Comparison of ENCODE assay signal across 11 cellular contexts in the genomic region with DNA sequence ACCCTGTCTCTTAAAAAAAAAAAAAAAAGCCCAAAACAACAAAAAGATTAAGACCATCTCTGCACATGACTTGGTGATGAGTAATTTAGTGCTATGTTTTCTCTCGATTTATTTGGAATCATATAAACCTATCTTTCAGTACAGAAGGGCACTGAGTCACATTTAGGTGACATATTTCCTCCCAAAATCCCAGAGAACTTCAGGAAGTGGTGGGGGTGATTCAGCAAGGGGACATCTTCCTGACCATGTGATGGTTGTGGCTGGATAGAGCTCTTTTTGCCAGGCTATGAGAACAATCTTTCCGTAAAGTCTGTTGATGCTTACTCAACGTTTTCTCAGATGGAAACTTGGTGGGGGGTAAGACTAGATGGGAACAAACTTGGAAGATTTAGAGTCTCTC. TPM values are rescaled to one million over a fixed set of nuclear protein-coding genes. Genes with fewer than 3 reads are reported as not detected.
DNase-seq lines count a peak whose midpoint lies in the region; ATAC-seq, FAIRE-seq and TF ChIP-seq lines count a peak whose summit lies in the region.
"Had no signal": no experiment of that assay in that cellular context is flagged by ENCODE, and none has a peak within 500 bp of the region (broad histone marks: within the 10 kb centered on the region; RNA-seq: fewer than 3 reads in every experiment).

No MANE protein-coding gene starts in this region.

- H3K36me3 Mint-ChIP-seq in T-cell = peaks cover 11% of the 10 kb centered on the region
- H3K36me3 Mint-ChIP-seq: CD8-positive, alpha-beta memory T cell had no signal

- no peak for TF ChIP-seq POLR2A in HepG2 (IDR thresholded peaks at IDR 0.05; ENCODE audit: insufficient read depth in 1 of 2, low read depth in 2 of 2, low read length in 2 of 2)

- H3K9ac ChIP-seq in HepG2 (ENCODE audit: insufficient read depth, low read depth, low read length) = no peak overlapping the region

- no peak overlapping the region for H3K4me3 ChIP-seq in HepG2 (replicated peaks in 1 of 3; ENCODE audit: insufficient read depth in 1 of 3, low read depth in 2 of 3, low read length in 3 of 3)
- H3K4me3 ChIP-seq: GM12878 had no signal

- CTCF ChIA-PET in HEK293T (lab: Yijun Ruan, JAX) = no interaction called here
- CTCF ChIA-PET in HepG2 (lab: Yijun Ruan, JAX; ENCODE audit: low intra/inter-chr PET ratio, low total read pairs) = no interaction called here
- CTCF ChIA-PET in T-cell (lab: Charles Lee) = no interaction called here

- peaks cover 0 to 3% of the 10 kb centered on the region in 2 donors for H3K27me3 Mint-ChIP-seq in T-cell

- no peak overlapping the region for H3K4me3 Mint-ChIP-seq in T-cell
- H3K4me3 Mint-ChIP-seq: CD8-positive, alpha-beta memory T cell; central memory CD8-positive, alpha-beta T cell had no signal

- no peak overlapping the region for H3K4me2 ChIP-seq in HepG2 (ENCODE audit: low read depth, low read length)

- H3K27ac Mint-ChIP-seq in T-cell = no peak overlapping the region
- H3K27ac Mint-ChIP-seq: CD8-positive, alpha-beta memory T cell had no signal

- BruUV-seq in HepG2 (replicated peaks; lab: Mats Ljungman, UMichigan) = no TSS peak

- 86% methylated on average over 3 of the region's 3 CpGs for WGBS in HepG2 (ENCODE audit: low lambda C conversion rate)

- H3K9me3 Mint-ChIP-seq in T-cell = no peaks in the 10 kb centered on the region
- H3K9me3 Mint-ChIP-seq: CD8-positive, alpha-beta memory T cell; central memory CD8-positive, alpha-beta T cell had no signal

- TF ChIP-seq CTCF in HepG2 (CRISPR knock-in tag; IDR thresholded peaks at IDR 0.05) = no peak

- peaks cover 0 to 7% (median 4%) of the 10 kb centered on the region in 3 donors for H3K4me1 Mint-ChIP-seq in T-cell

- DNase-seq in AG08395 (ENCODE audit: low spot score) (peak; percentile 91), HS-27A (ENCODE audit: low read depth) (peak; percentile 98), astrocyte of the hippocampus (ENCODE audit: low read depth, low spot score) (peak; percentile 77), kidney glomerular epithelial cell (lab: John Stamatoyannopoulos, UW) (peak; percentile 56), HEK293T (ENCODE audit: extremely low spot score) (no peak), HepG2 (ENCODE audit: low spot score) (no peak), T-cell (no peak)
- DNase-seq: CD8-positive, alpha-beta memory T cell had no signal

- H3K79me2 ChIP-seq in HepG2 (ENCODE audit: insufficient read depth, low read length) = no peaks in the 10 kb centered on the region

- H3K36me3 ChIP-seq in HepG2 (replicated peaks in 1 of 2; ENCODE audit: control insufficient read depth in 1 of 2, insufficient read depth in 2 of 2, low read length in 2 of 2) = no peaks in the 10 kb centered on the region; a peak in 1 of 5 replicates

- no peak for TF ChIP-seq RAD21 in HepG2 (CRISPR knock-in tag; IDR thresholded peaks at IDR 0.05)

- no peaks in the 10 kb centered on the region for H4K20me1 ChIP-seq in HepG2 (ENCODE audit: insufficient read depth, low read length)

- H2AFZ ChIP-seq in HepG2 (ENCODE audit: low read length) = no peak overlapping the region

- POLR2A ChIA-PET in HEK293T (lab: Yijun Ruan, JAX) (no interaction called here), HepG2 (lab: Yijun Ruan, JAX) (interaction anchor here (1.7 to 2.0 kb wide), 2 partner anchors 24 to 50 kb away, joined by 5 read pairs; partner anchors contain the start of gene PPFIBP1), T-cell (lab: Charles Lee) (no interaction called here)

- no peak overlapping the region for H3K27ac ChIP-seq in HepG2 (ENCODE audit: extremely low read length, insufficient read depth, low read length)

- H3K4me1 ChIP-seq in HepG2 (ENCODE audit: insufficient read depth, low read length) = peaks cover 5% of the 10 kb centered on the region; the same call in 1 of the 2 replicates

- no peak for TF ChIP-seq EP300 in HepG2 (IDR thresholded peaks at IDR 0.05; ENCODE audit: low read depth in 2 of 2, low read length in 2 of 2)
- TF ChIP-seq EP300 in HepG2 (CRISPR knock-in tag; IDR thresholded peaks at IDR 0.05; ENCODE audit: borderline replicate concordance) = no peak

- ATAC-seq in HepG2 (no peak), HG02759 (IDR thresholded peaks at IDR 0.05; ENCODE audit: unreplicated experiment) (no peak), T-cell (replicated peaks in 1 of 4) (no peak)
- ATAC-seq: GM12878 had no signal

- in situ Hi-C loops in HepG2 (cut with HindIII; ENCODE audit: extremely low pct_ligation_motif_present, low pct_unique_long_range_greater_than_20kb) = no loop called here

- no peak for FAIRE-seq in HepG2 (lab: Jason Lieb, UNC)
- FAIRE-seq: GM12878 had no signal

- no peaks in the 10 kb centered on the region for H3K27me3 ChIP-seq in HepG2 (ENCODE audit: control insufficient read depth in 1 of 2, insufficient read depth in 2 of 2, low read length in 2 of 2)

- intact Hi-C loops in HepG2 (cut with micrococcal nuclease; ENCODE audit: unreplicated experiment) = no loop called here

- no peaks in the 10 kb centered on the region for H3K9me3 ChIP-seq in HepG2 (ENCODE audit: low read length)

TF ChIP-seq in HEK293T, 16 proteins besides CTCF, POLR2A, EP300 and RAD21 (continues in another document):
- TF ChIP-seq ARNT (IDR thresholded peaks at IDR 0.05) (no peak), CTBP1 (IDR thresholded peaks at IDR 0.05; ENCODE audit: borderline replicate concordance) (no peak), HDGF (IDR thresholded peaks at IDR 0.05; ENCODE audit: borderline replicate concordance) (no peak), SP1 (IDR thresholded peaks at IDR 0.05) (no peak), TARDBP (IDR thresholded peaks at IDR 0.05) (no peak), NFRKB (IDR thresholded peaks at IDR 0.05) (no peak), FOXK2 (IDR thresholded peaks at IDR 0.05) (no peak), FOXM1 (IDR thresholded peaks at IDR 0.05; ENCODE audit: borderline replicate concordance) (no peak), FOXA1 (IDR thresholded peaks at IDR 0.05) (no peak), LEF1 (IDR thresholded peaks at IDR 0.05; ENCODE audit: borderline replicate concordance) (no peak), SUZ12 (IDR thresholded peaks at IDR 0.05) (no peak)
- TF ChIP-seq, protein P1, sequence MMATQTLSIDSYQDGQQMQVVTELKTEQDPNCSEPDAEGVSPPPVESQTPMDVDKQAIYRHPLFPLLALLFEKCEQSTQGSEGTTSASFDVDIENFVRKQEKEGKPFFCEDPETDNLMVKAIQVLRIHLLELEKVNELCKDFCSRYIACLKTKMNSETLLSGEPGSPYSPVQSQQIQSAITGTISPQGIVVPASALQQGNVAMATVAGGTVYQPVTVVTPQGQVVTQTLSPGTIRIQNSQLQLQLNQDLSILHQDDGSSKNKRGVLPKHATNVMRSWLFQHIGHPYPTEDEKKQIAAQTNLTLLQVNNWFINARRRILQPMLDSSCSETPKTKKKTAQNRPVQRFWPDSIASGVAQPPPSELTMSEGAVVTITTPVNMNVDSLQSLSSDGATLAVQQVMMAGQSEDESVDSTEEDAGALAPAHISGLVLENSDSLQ (IDR thresholded peaks at IDR 0.05) = no peak

TF ChIP-seq in HepG2, 621 proteins besides CTCF, POLR2A, EP300 and RAD21:
- TF ChIP-seq ZNF749 (CRISPR knock-in tag; IDR thresholded peaks at IDR 0.05; ENCODE audit: borderline replicate concordance) = no peak

RNA-seq across cellular contexts. Expression of gene PPFIBP1, which starts 50.0 kb away (rescaled TPM):
- total RNA-seq in HepG2 (2016; rRNA removed; fragmentation: Illumina TruSeq; extraction: Trizol) (21.8 and 32.0 TPM in 2 replicates), T-cell (1 to 10 TPM; 4.1 to 6.1 (median 5.8) TPM)
- 6.2 and 6.4 TPM in 2 replicates for total RNA-seq in HepG2 (2016; cell fraction: cytosol; rRNA removed; fragmentation: Illumina TruSeq; extraction: Trizol; ENCODE audit: low read depth)
- total RNA-seq in HepG2 (2016; cell fraction: insoluble cytoplasmic fraction; rRNA removed; fragmentation: Illumina TruSeq; extraction: Trizol) = 21.0 and 26.5 TPM in 2 replicates
- 8.1 and 10.1 TPM in 2 replicates for total RNA-seq in HepG2 (2016; cell fraction: membrane; rRNA removed; fragmentation: Illumina TruSeq; extraction: Trizol)
- 35.3 and 36.6 TPM in 2 replicates for total RNA-seq in HepG2 (2016; cell fraction: nucleus; rRNA removed; fragmentation: Illumina TruSeq; extraction: Trizol)
- 16.2 and 19.6 TPM in 2 replicates for polyA plus RNA-seq in HepG2 (2011; rRNA removed)
- polyA plus RNA-seq in HepG2 (2011; cell fraction: cytosol; rRNA removed) = 6.6 and 10.3 TPM in 2 replicates
- 19.9 and 28.8 TPM in 2 replicates for polyA plus RNA-seq in HepG2 (2011; cell fraction: nucleus; rRNA removed)
- 14.4 and 17.5 TPM in 2 replicates for polyA plus RNA-seq in HepG2 (2012)
- polyA plus RNA-seq in HepG2 (2016; cell fraction: cytosol; fragmentation: Illumina TruSeq; extraction: Trizol; ENCODE audit: low read depth) = 0.42 and 0.76 TPM in 2 replicates
- 13.2 and 13.8 TPM in 2 replicates for polyA plus RNA-seq in HepG2 (2016; cell fraction: insoluble cytoplasmic fraction; fragmentation: Illumina TruSeq; extraction: Trizol; ENCODE audit: low read depth)
- polyA plus RNA-seq in HepG2 (2016; cell fraction: membrane; fragmentation: Illumina TruSeq; extraction: Trizol; ENCODE audit: low read depth) = 1.9 and 2.3 TPM in 2 replicates
- 21.9 and 25.0 TPM in 2 replicates for polyA plus RNA-seq in HepG2 (2016; cell fraction: nucleus; fragmentation: Illumina TruSeq; extraction: Trizol; ENCODE audit: insufficient read depth, low read depth)
- 18.5 and 40.1 TPM in 2 replicates for polyA minus RNA-seq in HepG2 (2011; rRNA and poly(A)+ RNA removed; ENCODE audit: low replicate concordance)
- 15.6 and 16.2 TPM in 2 replicates for polyA minus RNA-seq in HepG2 (2011; cell fraction: cytosol; rRNA and poly(A)+ RNA removed)
- polyA minus RNA-seq in HepG2 (2011; cell fraction: nucleus; rRNA and poly(A)+ RNA removed) = 89.9 and 122 TPM in 2 replicates

Comparison
In these comparisons a context has a peak if more than half of its experiments do, and no peak if none do; other contexts are left out.
1. DNase-seq: peak in AG08395 (single experiment), HS-27A (single experiment), astrocyte of the hippocampus (single experiment) and kidney glomerular epithelial cell (single experiment); none in HEK293T (single experiment), HepG2 (single experiment) and T-cell (0 of 34).